21 cellular contexts compared by ENCODE assay signal in genomic region chr5:112381521-112381920, GRCh38. TPM values are rescaled to one million over a fixed set of nuclear protein-coding genes. Genes with fewer than 3 reads are reported as not detected.
DNase-seq lines count a peak whose midpoint lies in the region; ATAC-seq, FAIRE-seq and TF ChIP-seq lines count a peak whose summit lies in the region.
"Had no signal": no experiment of that assay in that cellular context is flagged by ENCODE, and none has a peak within 500 bp of the region (broad histone marks: within the 10 kb centered on the region; RNA-seq: fewer than 3 reads in every experiment).

No MANE protein-coding gene starts in this region.

- no peaks in the 10 kb centered on the region for H3K36me3 ChIP-seq in right lobe of liver
- H3K36me3 ChIP-seq in HepG2 (replicated peaks in 1 of 2; ENCODE audit: control insufficient read depth in 1 of 2, insufficient read depth in 2 of 2, low read length in 2 of 2) = no peaks in the 10 kb centered on the region
- H3K36me3 ChIP-seq in mesendoderm (ENCODE audit: control insufficient read depth, insufficient read depth, low read length) = no peaks in the 10 kb centered on the region
- H3K36me3 ChIP-seq: BE2C, HAP-1 had no signal

- no TSS peak for BruUV-seq in HepG2 (replicated peaks; lab: Mats Ljungman, UMichigan)

- peak in 3 of 4 donors; percentile 35 to 59 (median 55) for ATAC-seq in right lobe of liver
- no peak for ATAC-seq in HepG2
- ATAC-seq in left cardiac atrium = peak; percentile 40 to 84
- ATAC-seq in HG03460 (IDR thresholded peaks at IDR 0.05; ENCODE audit: unreplicated experiment) = no peak
- no peak for ATAC-seq in activated CD8-positive, alpha-beta T cell treated with anti-CD3 and anti-CD28 coated beads, Interleukin-2, amount 10 ng/mL, durations not matched to agents 7 days and 5 days
- ATAC-seq: GM12878 had no signal

- H3K9me3 Mint-ChIP-seq in activated CD8-positive, alpha-beta T cell treated with anti-CD3 and anti-CD28 coated beads, Interleukin-2, amount 10 ng/mL, durations not matched to agents 7 days and 5 days (ENCODE audit: insufficient read depth) = no peaks in the 10 kb centered on the region
- H3K9me3 Mint-ChIP-seq: CD4-positive, CD25-positive, alpha-beta regulatory T cell had no signal

- no peak for TF ChIP-seq POLR2A in right lobe of liver (IDR thresholded peaks at IDR 0.05)
- no peak for TF ChIP-seq POLR2A in HepG2 (IDR thresholded peaks at IDR 0.05; ENCODE audit: insufficient read depth in 1 of 2, low read depth in 2 of 2, low read length in 2 of 2)

- peak overlapping the region; percentile 68 for H3K23ac ChIP-seq in mesendoderm (ENCODE audit: low read length)

- peaks cover 2% of the 10 kb centered on the region for H3K79me1 ChIP-seq in mesendoderm (ENCODE audit: low read length)

- TF ChIP-seq RAD21 in HepG2 (CRISPR knock-in tag; IDR thresholded peaks at IDR 0.05) = no peak

- FAIRE-seq in HepG2 (lab: Jason Lieb, UNC) = no peak
- FAIRE-seq: A204.1, GM12878, GM19239 had no signal

- POLR2A ChIA-PET in HepG2 (lab: Yijun Ruan, JAX) = no interaction called here
- POLR2A ChIA-PET in activated CD8-positive, alpha-beta T cell treated with anti-CD3 and anti-CD28 coated beads, Interleukin-2, amount 10 ng/mL, durations not matched to agents 7 days and 5 days (lab: Charles Lee) = no interaction called here

- no peak overlapping the region for H3K56ac ChIP-seq in mesendoderm (ENCODE audit: low read length)

- H3K9me3 ChIP-seq in right lobe of liver = no peaks in the 10 kb centered on the region
- no peaks in the 10 kb centered on the region for H3K9me3 ChIP-seq in HepG2 (ENCODE audit: low read length)
- H3K9me3 ChIP-seq: BE2C, HAP-1 had no signal

- H3K4me2 ChIP-seq in HepG2 (ENCODE audit: low read depth, low read length) (no peak overlapping the region), mesendoderm (ENCODE audit: low read length) (no peak overlapping the region)

- no peak overlapping the region for H3K27ac Mint-ChIP-seq in activated CD8-positive, alpha-beta T cell treated with anti-CD3 and anti-CD28 coated beads, Interleukin-2, amount 10 ng/mL, durations not matched to agents 7 days and 5 days
- H3K27ac Mint-ChIP-seq: CD4-positive, CD25-positive, alpha-beta regulatory T cell; CD8-positive, alpha-beta memory T cell had no signal

- TF ChIP-seq EP300 in HepG2 (IDR thresholded peaks at IDR 0.05; ENCODE audit: low read depth in 2 of 2, low read length in 2 of 2) (no peak), HepG2 (CRISPR knock-in tag; IDR thresholded peaks at IDR 0.05; ENCODE audit: borderline replicate concordance) (no peak)

- H3K79me2 ChIP-seq in HepG2 (ENCODE audit: insufficient read depth, low read length) (no peaks in the 10 kb centered on the region), mesendoderm (ENCODE audit: control insufficient read depth, insufficient read depth, low read length) (no peaks in the 10 kb centered on the region)

- CTCF ChIA-PET in HepG2 (lab: Yijun Ruan, JAX; ENCODE audit: low intra/inter-chr PET ratio, low total read pairs) = no interaction called here
- CTCF ChIA-PET in activated CD8-positive, alpha-beta T cell treated with anti-CD3 and anti-CD28 coated beads, Interleukin-2, amount 10 ng/mL, durations not matched to agents 7 days and 5 days (lab: Charles Lee) = no interaction called here

- no peak overlapping the region for H4K5ac ChIP-seq in mesendoderm (ENCODE audit: low read length)

- no peak overlapping the region for H3K4me3 ChIP-seq in right lobe of liver
- no peak overlapping the region for H3K4me3 ChIP-seq in HepG2 (replicated peaks in 1 of 3; ENCODE audit: insufficient read depth in 1 of 3, low read depth in 2 of 3, low read length in 3 of 3)
- no peak overlapping the region for H3K4me3 ChIP-seq in mesendoderm (ENCODE audit: low read length)
- H3K4me3 ChIP-seq: GM12878, HAP-1 had no signal

- no peak overlapping the region for H3K4ac ChIP-seq in mesendoderm (ENCODE audit: low read depth, low read length)

- H3K4me1 ChIP-seq in right lobe of liver (no peaks in the 10 kb centered on the region), HepG2 (ENCODE audit: insufficient read depth, low read length) (no peaks in the 10 kb centered on the region), mesendoderm (ENCODE audit: control insufficient read depth, low read depth, low read length) (no peaks in the 10 kb centered on the region)
- H3K4me1 ChIP-seq: BE2C, HAP-1 had no signal

- WGBS in right lobe of liver (ENCODE audit: insufficient coverage, low coverage, low lambda C conversion rate, missing lambda C conversion rate) = 30% methylated on average over 2 of the region's 3 CpGs
- WGBS in HepG2 (ENCODE audit: low lambda C conversion rate) = 5% methylated on average over 3 of the region's 3 CpGs
- no CpG with 5 or more reads among the region's 3 CpGs for WGBS in mesendoderm (ENCODE audit: extremely low coverage, insufficient coverage, low lambda C conversion rate)

- H3K9ac ChIP-seq in HepG2 (ENCODE audit: insufficient read depth, low read depth, low read length) (no peak overlapping the region), mesendoderm (ENCODE audit: low read length) (no peak overlapping the region)

- intact Hi-C loops in right lobe of liver (cut with DNase I) (no loop called here), HepG2 (cut with micrococcal nuclease; ENCODE audit: unreplicated experiment) (no loop called here), left cardiac atrium (cut with DNase I) (no loop called here)

- H2BK15ac ChIP-seq in mesendoderm (replicated peaks; ENCODE audit: low read depth) = no peak overlapping the region

- no peak overlapping the region for H2BK120ac ChIP-seq in mesendoderm (ENCODE audit: low read depth, low read length)

- H3K27me3 Mint-ChIP-seq in activated CD8-positive, alpha-beta T cell treated with anti-CD3 and anti-CD28 coated beads, Interleukin-2, amount 10 ng/mL, durations not matched to agents 7 days and 5 days (ENCODE audit: low read depth) = peaks cover 12% of the 10 kb centered on the region

- H2AK5ac ChIP-seq in mesendoderm (ENCODE audit: low read length) = no peak overlapping the region

- no peaks in the 10 kb centered on the region for H4K20me1 ChIP-seq in HepG2 (ENCODE audit: insufficient read depth, low read length)

- H2BK5ac ChIP-seq in mesendoderm (ENCODE audit: low read length) = no peak overlapping the region

- H3K18ac ChIP-seq in mesendoderm (ENCODE audit: low read length) = no peak overlapping the region

- in situ Hi-C loops in HepG2 (cut with HindIII; ENCODE audit: extremely low pct_ligation_motif_present, low pct_unique_long_range_greater_than_20kb) = no loop called here

- TF ChIP-seq CTCF in right lobe of liver (IDR thresholded peaks at IDR 0.05) (no peak), HepG2 (CRISPR knock-in tag; IDR thresholded peaks at IDR 0.05) (no peak)

- no peak overlapping the region for H4K8ac ChIP-seq in mesendoderm (ENCODE audit: low read depth, low read length)

- no peaks in the 10 kb centered on the region for H3K36me3 Mint-ChIP-seq in activated CD8-positive, alpha-beta T cell treated with anti-CD3 and anti-CD28 coated beads, Interleukin-2, amount 10 ng/mL, durations not matched to agents 7 days and 5 days (ENCODE audit: low read depth)
- H3K36me3 Mint-ChIP-seq: CD4-positive, CD25-positive, alpha-beta regulatory T cell; CD8-positive, alpha-beta memory T cell had no signal

- H3K27me3 ChIP-seq in right lobe of liver (no peaks in the 10 kb centered on the region), HepG2 (ENCODE audit: control insufficient read depth in 1 of 2, insufficient read depth in 2 of 2, low read length in 2 of 2) (no peaks in the 10 kb centered on the region), mesendoderm (ENCODE audit: insufficient read depth, low read length, poor library complexity) (no peaks in the 10 kb centered on the region)

- H3K27ac ChIP-seq in right lobe of liver (no peak overlapping the region), HepG2 (ENCODE audit: extremely low read length, insufficient read depth, low read length) (no peak overlapping the region), mesendoderm (ENCODE audit: low read depth, low read length) (no peak overlapping the region)

- no peaks in the 10 kb centered on the region for H3K4me1 Mint-ChIP-seq in activated CD8-positive, alpha-beta T cell treated with anti-CD3 and anti-CD28 coated beads, Interleukin-2, amount 10 ng/mL, durations not matched to agents 7 days and 5 days (ENCODE audit: low read depth)
- H3K4me1 Mint-ChIP-seq: CD4-positive, CD25-positive, alpha-beta regulatory T cell; CD8-positive, alpha-beta memory T cell had no signal

- H2AFZ ChIP-seq in HepG2 (ENCODE audit: low read length) = no peak overlapping the region

- DNase-seq in right lobe of liver = peak in 1 of 3 donors; percentile 56
- DNase-seq in HepG2 (ENCODE audit: low spot score) = no peak
- no peak for DNase-seq in left cardiac atrium
- no peak for DNase-seq in mesendoderm
- DNase-seq in activated CD8-positive, alpha-beta T cell treated with anti-CD3 and anti-CD28 coated beads, Interleukin-2, amount 10 ng/mL, durations not matched to agents 7 days and 5 days = no peak
- DNase-seq: ACHN; BE2C; C1 segment of cervical spinal cord; CD4-positive, CD25-positive, alpha-beta regulatory T cell; CD8-positive, alpha-beta memory T cell; COR-L47; DMS 273 treated with DMSO at 0.1 percent for 48 hours; DMS53; DND-41; EL had no signal

- H3K4me3 Mint-ChIP-seq in activated CD8-positive, alpha-beta T cell treated with anti-CD3 and anti-CD28 coated beads, Interleukin-2, amount 10 ng/mL, durations not matched to agents 7 days and 5 days = no peak overlapping the region
- H3K4me3 Mint-ChIP-seq: CD4-positive, CD25-positive, alpha-beta regulatory T cell; CD8-positive, alpha-beta memory T cell had no signal

RNA-seq across cellular contexts. Expression of gene EPB41L4A, which starts 37.6 kb away (rescaled TPM):
- total RNA-seq in right lobe of liver (10 to 100 TPM in 1 of 6 experiments, 1 to 10 TPM in 5; 2.5 to 12.0 (median 4.2) TPM), HepG2 (2016; rRNA removed; fragmentation: Illumina TruSeq; extraction: Trizol) (0.07 TPM in 1 of 2 replicates, not detected in the other), left cardiac atrium (10 to 100 TPM; 28.5 to 31.1 TPM)
- not detected in 2 replicates for total RNA-seq in HepG2 (2016; cell fraction: cytosol; rRNA removed; fragmentation: Illumina TruSeq; extraction: Trizol; ENCODE audit: low read depth)
- 0.04 and 0.07 TPM in 2 replicates for total RNA-seq in HepG2 (2016; cell fraction: insoluble cytoplasmic fraction; rRNA removed; fragmentation: Illumina TruSeq; extraction: Trizol)
- not detected in 2 replicates for total RNA-seq in HepG2 (2016; cell fraction: membrane; rRNA removed; fragmentation: Illumina TruSeq; extraction: Trizol)
- total RNA-seq in HepG2 (2016; cell fraction: nucleus; rRNA removed; fragmentation: Illumina TruSeq; extraction: Trizol) = 0.06 and 0.09 TPM in 2 replicates
- polyA plus RNA-seq in HepG2 (2011; rRNA removed) = 0.03 TPM in 1 of 2 replicates, not detected in the other
- polyA plus RNA-seq in HepG2 (2011; cell fraction: cytosol; rRNA removed) = 0.03 TPM in 1 of 2 replicates, not detected in the other
- polyA plus RNA-seq in HepG2 (2011; cell fraction: nucleus; rRNA removed) = 0.02 TPM in 1 of 2 replicates, not detected in the other
- 0.20 TPM in 1 of 2 replicates, not detected in the other for polyA plus RNA-seq in HepG2 (2012)
- not detected in 2 replicates for polyA plus RNA-seq in HepG2 (2016; cell fraction: cytosol; fragmentation: Illumina TruSeq; extraction: Trizol; ENCODE audit: low read depth)
- 0.37 TPM in 1 of 2 replicates, not detected in the other for polyA plus RNA-seq in HepG2 (2016; cell fraction: insoluble cytoplasmic fraction; fragmentation: Illumina TruSeq; extraction: Trizol; ENCODE audit: low read depth)
- polyA plus RNA-seq in HepG2 (2016; cell fraction: membrane; fragmentation: Illumina TruSeq; extraction: Trizol; ENCODE audit: low read depth) = not detected in 2 replicates
- 0.19 and 0.21 TPM in 2 replicates for polyA plus RNA-seq in HepG2 (2016; cell fraction: nucleus; fragmentation: Illumina TruSeq; extraction: Trizol; ENCODE audit: insufficient read depth, low read depth)
- 10.3 TPM in 1 of 2 replicates, not detected in the other for polyA minus RNA-seq in HepG2 (2011; rRNA and poly(A)+ RNA removed; ENCODE audit: low replicate concordance)
- not detected in 2 replicates for polyA minus RNA-seq in HepG2 (2011; cell fraction: cytosol; rRNA and poly(A)+ RNA removed)
- polyA minus RNA-seq in HepG2 (2011; cell fraction: nucleus; rRNA and poly(A)+ RNA removed) = 0.12 and 0.52 TPM in 2 replicates
- 3.9 TPM for polyA plus RNA-seq in mesendoderm (2013, experiment 1 of 2)
- 3.9 TPM for polyA plus RNA-seq in mesendoderm (2013, experiment 2 of 2)
- 1 to 10 TPM in 1 of 2 experiments, not detected in 1; 1.0 TPM for total RNA-seq in activated CD8-positive, alpha-beta T cell treated with anti-CD3 and anti-CD28 coated beads, Interleukin-2, amount 10 ng/mL, durations not matched to agents 7 days and 5 days
- total RNA-seq: CD4-positive, CD25-positive, alpha-beta regulatory T cell; G401 had no signal

Comparison
In these comparisons a context has a peak if more than half of its experiments do, and no peak if none do; other contexts are left out.
1. ATAC-seq: peak in right lobe of liver (3 of 4) and left cardiac atrium (2 of 2); none in HepG2 (single experiment), HG03460 (single experiment) and activated CD8-positive, alpha-beta T cell treated with anti-CD3 and anti-CD28 coated beads, Interleukin-2, amount 10 ng/mL, durations not matched to agents 7 days and 5 days (single experiment).